9 cellular contexts compared by ENCODE assay signal in the genomic region with DNA sequence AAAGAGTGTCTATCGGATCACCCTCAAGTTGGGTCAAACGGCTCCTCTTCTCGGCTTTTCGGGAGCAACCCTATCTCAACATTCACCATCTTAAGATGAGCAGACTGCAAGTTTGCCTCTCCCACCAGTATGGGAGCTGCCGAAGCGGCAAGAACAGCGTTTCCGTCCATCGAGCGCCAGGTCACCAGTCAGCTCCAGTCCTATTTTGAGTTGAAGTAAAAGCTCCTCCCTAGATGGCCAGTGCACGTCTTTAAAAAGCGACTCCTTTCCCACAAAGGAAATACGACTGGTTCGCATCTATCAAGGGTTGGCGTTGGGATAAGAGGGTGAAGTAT. TPM values are rescaled to one million over a fixed set of nuclear protein-coding genes. Genes with fewer than 3 reads are reported as not detected.
DNase-seq lines count a peak whose midpoint lies in the region; ATAC-seq and TF ChIP-seq lines count a peak whose summit lies in the region.
"Had no signal": no experiment of that assay in that cellular context is flagged by ENCODE, and none has a peak within 500 bp of the region (broad histone marks: within the 10 kb centered on the region; RNA-seq: fewer than 3 reads in every experiment).

No MANE protein-coding gene starts in this region.

- DNase-seq in activated B cell treated with CpG ODN at 0.5 μM for 24 hours (peak; percentile 43), psoas muscle (peak; percentile 67 to 87), ACHN (no peak)
- no peak for DNase-seq in activated effector memory CD4-positive, alpha-beta T cell treated with anti-CD3 and anti-CD28 coated beads, Interleukin-2, amount 50 U/mL, for 16 hours

- peaks cover 14% of the 10 kb centered on the region for H3K36me3 Mint-ChIP-seq in activated B cell treated with CpG ODN at 0.5 μM for 24 hours (ENCODE audit: low read depth)

- H3K79me2 ChIP-seq in DOHH2 (ENCODE audit: control insufficient read depth, low read length) = peaks cover 60% of the 10 kb centered on the region

- H3K27me3 ChIP-seq in DOHH2 (ENCODE audit: control insufficient read depth, low read length) (no peaks in the 10 kb centered on the region), gastroesophageal sphincter (no peaks in the 10 kb centered on the region), psoas muscle (ENCODE audit: insufficient read depth in 3 of 3, low read length in 2 of 3) (no peaks in the 10 kb centered on the region)

- no peaks in the 10 kb centered on the region for H3K9me3 Mint-ChIP-seq in activated B cell treated with CpG ODN at 0.5 μM for 24 hours

- no peak for TF ChIP-seq POLR2A in gastroesophageal sphincter (IDR thresholded peaks at IDR 0.05)

- H3K27ac ChIP-seq in DOHH2 (ENCODE audit: low read depth, low read length) = peak overlapping the region; percentile 77
- H3K27ac ChIP-seq in gastroesophageal sphincter = peak overlapping the region; percentile 81 to 95 (median 92)
- peak overlapping the region; percentile 86 for H3K27ac ChIP-seq in psoas muscle

- no peaks in the 10 kb centered on the region for H3K27me3 Mint-ChIP-seq in activated B cell treated with CpG ODN at 0.5 μM for 24 hours

- H3K4me1 ChIP-seq in DOHH2 (ENCODE audit: control insufficient read depth, low read length) = peaks cover 40% of the 10 kb centered on the region
- peaks cover 3 to 70% (median 14%) of the 10 kb centered on the region in 3 donors for H3K4me1 ChIP-seq in gastroesophageal sphincter
- peaks cover 43% of the 10 kb centered on the region for H3K4me1 ChIP-seq in psoas muscle

- WGBS in gastroesophageal sphincter (ENCODE audit: low coverage in 1 of 2), 2 donors = 0% methylated on average over 1 to 5 of the region's 15 CpGs
- 0 to 1% (median 1%) methylated on average over 15 of the region's 15 CpGs for WGBS in psoas muscle, 3 donors

- intact Hi-C loops in activated B cell treated with CpG ODN at 0.5 μM for 24 hours (cut with micrococcal nuclease) (loop anchor here (1.0 to 10.0 kb wide), 15 partner anchors 15 to 1262 kb away; partner anchors contain the start of genes ATP1B3, ATR, CHST2 and DIPK2A), psoas muscle (cut with DNase I) (loop anchor here (5.0 kb wide), 1 partner anchor 424 kb away; the partner anchor contains the start of gene ATR (in 2 of the 2))

- peak overlapping the region; percentile 98 for H3K27ac Mint-ChIP-seq in activated B cell treated with CpG ODN at 0.5 μM for 24 hours

- TF ChIP-seq EP300 in gastroesophageal sphincter (IDR thresholded peaks at IDR 0.05) = no peak

- H3F3A ChIP-seq in DOHH2 (ENCODE audit: control insufficient read depth, insufficient read depth) = no peaks in the 10 kb centered on the region

- TF ChIP-seq CTCF in DOHH2 (IDR thresholded peaks at IDR 0.05; ENCODE audit: low read depth, low read length, poor library complexity, severe bottlenecking) (no peak), activated B cell treated with CpG ODN at 0.5 μM for 24 hours (IDR thresholded peaks at IDR 0.05) (no peak), gastroesophageal sphincter (IDR thresholded peaks at IDR 0.05) (no peak), psoas muscle (IDR thresholded peaks at IDR 0.05) (peak; percentile 2)

- peaks cover 36% of the 10 kb centered on the region for H3K4me1 Mint-ChIP-seq in activated B cell treated with CpG ODN at 0.5 μM for 24 hours

- H3K36me3 ChIP-seq in DOHH2 (ENCODE audit: control insufficient read depth, low read length) = peaks cover 34% of the 10 kb centered on the region
- H3K36me3 ChIP-seq in gastroesophageal sphincter = no peaks in the 10 kb centered on the region
- H3K36me3 ChIP-seq in psoas muscle (ENCODE audit: insufficient read depth in 1 of 2, low read depth in 1 of 2) = no peaks in the 10 kb centered on the region

- POLR2A ChIA-PET in activated B cell treated with CpG ODN at 0.5 μM for 24 hours (lab: Charles Lee) = interaction anchor here (0.6 to 3.5 kb wide), 18 partner anchors 9 to 1262 kb away, joined by 3 to 47 read pairs (median 4); partner anchors contain the start of genes ATR, CHST2, DIPK2A and TRPC1

- peak overlapping the region; percentile 99 for H3K4me3 Mint-ChIP-seq in activated B cell treated with CpG ODN at 0.5 μM for 24 hours

- no peaks in the 10 kb centered on the region for H3K9me3 ChIP-seq in DOHH2 (ENCODE audit: control insufficient read depth, insufficient read depth, low read length)
- no peaks in the 10 kb centered on the region for H3K9me3 ChIP-seq in gastroesophageal sphincter
- H3K9me3 ChIP-seq in psoas muscle = no peaks in the 10 kb centered on the region

- peaks cover 19% of the 10 kb centered on the region for H4K20me1 ChIP-seq in DOHH2 (ENCODE audit: control insufficient read depth, insufficient read depth, low read depth, low read length)

- CTCF ChIA-PET in activated B cell treated with CpG ODN at 0.5 μM for 24 hours (lab: Charles Lee) = interaction anchor here (0.7 to 2.4 kb wide), 5 partner anchors 12 to 674 kb away, joined by 3 to 13 read pairs (median 3); partner anchors contain the start of gene ATR

- no peaks in the 10 kb centered on the region for H3K9me2 ChIP-seq in DOHH2 (replicated peaks; ENCODE audit: control insufficient read depth, low read length)

- in situ Hi-C loops in ACHN (cut with HindIII; ENCODE audit: low pct_ligation_motif_present, low pct_unique_long_range_greater_than_20kb, low sequenced_read_pairs) = no loop called here

- peak; percentile 73 for ATAC-seq in GM19455 (IDR thresholded peaks at IDR 0.05; ENCODE audit: unreplicated experiment)
- peak; percentile 49 for ATAC-seq in HG03457 (IDR thresholded peaks at IDR 0.05; ENCODE audit: unreplicated experiment)
- ATAC-seq in activated B cell treated with CpG ODN at 0.5 μM for 24 hours (ENCODE audit: low read depth) = peak; percentile 65
- peak; percentile 81 for ATAC-seq in gastroesophageal sphincter
- peak in 3 of 4 donors; percentile 81 to 89 (median 87) for ATAC-seq in psoas muscle

- H3K4me3 ChIP-seq in DOHH2 (ENCODE audit: low read length) (peak overlapping the region; percentile 98), gastroesophageal sphincter (peak overlapping the region; percentile 75 to 85), psoas muscle (peak overlapping the region; percentile 94)

- peak overlapping the region; percentile 87 for H3K4me2 ChIP-seq in DOHH2 (ENCODE audit: low read length)

RNA-seq across cellular contexts. Expression of gene U2SURP, which starts 0.4 kb away (rescaled TPM):
- total RNA-seq in activated B cell treated with CpG ODN at 0.5 μM for 24 hours = 117 and 131 TPM in 2 replicates
- total RNA-seq in gastroesophageal sphincter = 100 to 1,000 TPM in 1 of 4 donors, 10 to 100 TPM in 3; 40.5 to 111 (median 60.4) TPM
- 10 to 100 TPM; 39.8 to 69.3 (median 53.3) TPM for total RNA-seq in psoas muscle
- 10 to 100 TPM; 20.5 to 32.3 (median 25.7) TPM for polyA plus RNA-seq in psoas muscle

RNA-seq across cellular contexts. Expression of gene PAQR9, which starts 37.5 kb away (rescaled TPM):
- not detected in 2 replicates for total RNA-seq in activated B cell treated with CpG ODN at 0.5 μM for 24 hours
- not detected for total RNA-seq in gastroesophageal sphincter
- total RNA-seq in psoas muscle = 1 to 10 TPM in 3 of 4 donors, under 1 TPM in 1; 0.53 to 2.6 (median 2.3) TPM
- polyA plus RNA-seq in psoas muscle = 1 to 10 TPM in 2 of 3 donors, under 1 TPM in 1; 1.00 to 5.8 (median 1.4) TPM
- total RNA-seq: subcutaneous adipose tissue had no signal

Comparison
In these comparisons a context has a peak if more than half of its experiments do, and no peak if none do; other contexts are left out.
1. DNase-seq: peak in activated B cell treated with CpG ODN at 0.5 μM for 24 hours (single experiment) and psoas muscle (2 of 2); none in ACHN (single experiment) and activated effector memory CD4-positive, alpha-beta T cell treated with anti-CD3 and anti-CD28 coated beads, Interleukin-2, amount 50 U/mL, for 16 hours (single experiment).
2. Peak in every context shown above with its lines, with median percentiles within 50 percentile points of each other: H3K27ac ChIP-seq, H3K4me3 ChIP-seq and ATAC-seq.